In the genomic region with DNA sequence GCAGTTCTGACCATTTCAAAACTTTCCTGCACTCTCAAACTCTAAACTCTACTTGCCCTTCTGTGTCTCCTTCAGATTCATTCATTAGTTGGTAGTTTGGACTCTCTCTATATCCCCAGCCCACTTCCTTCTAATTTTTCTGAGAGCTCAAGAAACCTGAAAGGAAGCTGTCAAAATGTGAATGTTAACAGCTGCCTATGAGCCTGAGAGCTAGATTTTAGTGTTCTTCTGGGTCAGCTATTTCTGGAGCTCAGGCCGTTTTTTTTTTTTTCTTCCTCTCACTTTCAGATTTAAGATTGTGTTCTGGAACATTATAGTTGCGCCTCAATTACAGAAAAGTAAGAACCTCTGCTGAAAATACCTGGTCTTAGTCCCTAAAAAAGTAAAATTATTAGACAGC, we compare ENCODE assay signal across 8 cellular contexts.
DNase-seq lines count a peak whose midpoint lies in the region; ATAC-seq, FAIRE-seq and TF ChIP-seq lines count a peak whose summit lies in the region.

No MANE protein-coding gene starts in this region.

- peak; percentile 52 for FAIRE-seq in GM18507 (lab: Jason Lieb, UNC)

- H3K36me3 Mint-ChIP-seq in mesothelial cell of epicardium = peaks cover 18% of the 10 kb centered on the region

- DNase-seq in GM18507 (ENCODE audit: extremely low spot score, insufficient read length, low read depth) = no peak
- DNase-seq in mesothelial cell of epicardium (ENCODE audit: low spot score in 2 of 2, unreplicated experiment in 2 of 2) = no peak
- DNase-seq in NCI-H446 treated with DMSO at 0.1 percent for 48 hours (lab: John Stamatoyannopoulos, UW) = no peak
- no peak for DNase-seq in DMS114 treated with DMSO at 0.1 percent for 48 hours (lab: John Stamatoyannopoulos, UW; ENCODE audit: unreplicated experiment)
- no peak for DNase-seq in LoVo (ENCODE audit: low spot score)
- no peak for DNase-seq in SKM-1 treated with dmso at 0.1 percent for 144 hours (lab: John Stamatoyannopoulos, UW; ENCODE audit: unreplicated experiment)

- H3K27ac Mint-ChIP-seq in mesothelial cell of epicardium = peak overlapping the region; percentile 18

- ATAC-seq in GM21619 (IDR thresholded peaks at IDR 0.05; ENCODE audit: unreplicated experiment) = peak; percentile 90
- ATAC-seq in HG03521 (IDR thresholded peaks at IDR 0.05; ENCODE audit: unreplicated experiment) = peak; percentile 72

- H3K27me3 Mint-ChIP-seq in mesothelial cell of epicardium (ENCODE audit: low read depth) = no peaks in the 10 kb centered on the region

- peaks cover 32% of the 10 kb centered on the region for H3K4me1 Mint-ChIP-seq in mesothelial cell of epicardium

- no peak overlapping the region for H3K4me3 Mint-ChIP-seq in mesothelial cell of epicardium

- H3K9me3 Mint-ChIP-seq in mesothelial cell of epicardium = no peaks in the 10 kb centered on the region

- TF ChIP-seq CTCF in mesothelial cell of epicardium (IDR thresholded peaks at IDR 0.05; ENCODE audit: unreplicated experiment) = no peak
